14 cellular contexts compared by ENCODE assay signal in the genomic region with DNA sequence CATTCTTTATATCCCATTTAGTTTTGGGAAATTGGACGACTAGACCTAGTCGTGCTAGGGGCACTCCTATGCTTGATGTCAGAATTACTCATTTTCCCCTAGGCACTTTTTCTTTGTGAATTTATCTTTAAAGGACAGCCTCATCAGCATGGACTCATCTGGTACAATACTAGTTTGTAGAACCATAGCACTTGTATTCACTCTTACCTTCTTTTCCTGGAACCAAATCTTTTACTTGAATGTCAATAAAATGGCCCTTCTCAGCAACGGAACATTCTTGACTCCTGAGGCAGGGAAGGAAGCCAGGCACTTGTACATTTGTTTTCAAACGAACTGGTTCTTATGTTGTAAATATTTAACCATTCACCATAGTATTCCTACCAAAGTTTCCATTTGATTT.
DNase-seq lines count a peak whose midpoint lies in the region; ATAC-seq and TF ChIP-seq lines count a peak whose summit lies in the region.
"Had no signal": no experiment of that assay in that cellular context is flagged by ENCODE, and none has a peak within 500 bp of the region (broad histone marks: within the 10 kb centered on the region; RNA-seq: fewer than 3 reads in every experiment).

No MANE protein-coding gene starts in this region.

- H2AFZ ChIP-seq in trophoblast cell (ENCODE audit: insufficient read depth, low read length, poor library complexity) = no peak overlapping the region

- in situ Hi-C loops in SK-MEL-5 (cut with HindIII; ENCODE audit: low pct_unique_long_range_greater_than_20kb, low sequenced_read_pairs) (no loop called here), HAP-1 (cut with MboI; ENCODE audit: low sequenced_read_pairs) (no loop called here)

- H3K9me3 Mint-ChIP-seq in activated T-cell treated with anti-CD3 and anti-CD28 coated beads, Interleukin-2, amount 50 U/mL, for 4 hours = no peaks in the 10 kb centered on the region
- H3K9me3 Mint-ChIP-seq: effector memory CD8-positive, alpha-beta T cell had no signal

- no peaks in the 10 kb centered on the region for H3K4me1 Mint-ChIP-seq in activated T-cell treated with anti-CD3 and anti-CD28 coated beads, Interleukin-2, amount 50 U/mL, for 4 hours (ENCODE audit: low read depth)

- peak overlapping the region; percentile 63 for H2BK120ac ChIP-seq in trophoblast cell (ENCODE audit: insufficient read depth, low read length, poor library complexity)

- no peak overlapping the region for H4K12ac ChIP-seq in trophoblast cell (ENCODE audit: low read depth, low read length)

- TF ChIP-seq CTCF in foreskin keratinocyte (conservative IDR thresholded peaks at IDR 0.05) = no peak
- no peak for TF ChIP-seq CTCF in dorsolateral prefrontal cortex (IDR thresholded peaks at IDR 0.05 in 54 of 56, conservative IDR thresholded peaks at IDR 0.05 in 2 of 56; ENCODE audit: low read depth in 1 of 56, partially characterized antibody in 56 of 56)

- H3K23ac ChIP-seq in trophoblast cell (ENCODE audit: low read length) = no peak overlapping the region

- peak overlapping the region; percentile 3 for H2BK5ac ChIP-seq in trophoblast cell (ENCODE audit: low read depth, low read length, poor library complexity)

- peak; percentile 98 for ATAC-seq in foreskin keratinocyte
- ATAC-seq in activated T-cell treated with anti-CD3 and anti-CD28 coated beads, Interleukin-2, amount 50 U/mL, for 4 hours = no peak
- ATAC-seq: effector memory CD8-positive, alpha-beta T cell; HepG2; left lobe of liver had no signal

- H3K36me3 ChIP-seq in trophoblast cell (ENCODE audit: control insufficient read depth in 1 of 2, insufficient read depth in 2 of 2, low read length in 2 of 2) (no peaks in the 10 kb centered on the region), HAP-1 (replicated peaks) (no peaks in the 10 kb centered on the region)

- H2BK12ac ChIP-seq in trophoblast cell (ENCODE audit: low read length) = peak overlapping the region; percentile 5

- no peak overlapping the region for H3K9ac ChIP-seq in trophoblast cell (ENCODE audit: low read length)

- peaks cover 9% of the 10 kb centered on the region for H3K4me1 ChIP-seq in foreskin keratinocyte
- H3K4me1 ChIP-seq in trophoblast cell (ENCODE audit: control insufficient read depth in 1 of 2, insufficient read depth in 2 of 2, low read length in 2 of 2) = peaks cover 2 to 23% of the 10 kb centered on the region in 2 experiments
- H3K4me1 ChIP-seq in HAP-1 = peaks cover 26% of the 10 kb centered on the region

- no peaks in the 10 kb centered on the region for H3K79me2 ChIP-seq in trophoblast cell (ENCODE audit: control insufficient read depth, insufficient read depth, low read length, poor library complexity)

- no peak overlapping the region for H3K4ac ChIP-seq in trophoblast cell (ENCODE audit: low read depth, low read length)

- H3K14ac ChIP-seq in trophoblast cell (ENCODE audit: low read length) = peak overlapping the region; percentile 38

- intact Hi-C loops in dorsolateral prefrontal cortex (cut with DNase I) = no loop called here

- H3K4me2 ChIP-seq in trophoblast cell (ENCODE audit: low read length) = no peak overlapping the region

- H3K27me3 ChIP-seq in foreskin keratinocyte = no peaks in the 10 kb centered on the region
- H3K27me3 ChIP-seq in trophoblast cell (ENCODE audit: insufficient read depth, low read length) = no peaks in the 10 kb centered on the region
- H3K27me3 ChIP-seq in HAP-1 (ENCODE audit: low read depth) = no peaks in the 10 kb centered on the region
- H3K27me3 ChIP-seq in dorsolateral prefrontal cortex = peaks cover 0 to 7% (median 0%) of the 10 kb centered on the region in 45 donors

- no peak overlapping the region for H3K27ac ChIP-seq in foreskin keratinocyte
- peak overlapping the region; percentile 96 for H3K27ac ChIP-seq in trophoblast cell (ENCODE audit: low read depth, low read length)
- H3K27ac ChIP-seq in dorsolateral prefrontal cortex = peak overlapping the region in 1 of 59 donors; percentile 66

- H2AK5ac ChIP-seq in trophoblast cell (ENCODE audit: low read length) = no peak overlapping the region

- no peak overlapping the region for H3K18ac ChIP-seq in trophoblast cell (ENCODE audit: low read length)

- H4K91ac ChIP-seq in trophoblast cell (ENCODE audit: low read depth, low read length) = peak overlapping the region; percentile 8

- H3K27me3 Mint-ChIP-seq in activated T-cell treated with anti-CD3 and anti-CD28 coated beads, Interleukin-2, amount 50 U/mL, for 4 hours (ENCODE audit: low read depth) = peaks cover 24% of the 10 kb centered on the region

- H3K4me3 ChIP-seq in trophoblast cell (ENCODE audit: low read depth, low read length) = no peak overlapping the region
- H3K4me3 ChIP-seq in HAP-1 = no peak overlapping the region
- H3K4me3 ChIP-seq in dorsolateral prefrontal cortex = no peak overlapping the region

- H3K79me1 ChIP-seq in trophoblast cell (ENCODE audit: low read length) = peaks cover 16% of the 10 kb centered on the region

- DNase-seq in COLO829 (ENCODE audit: low spot score) (peak; percentile 66), SK-MEL-5 (ENCODE audit: low read depth, low spot score) (peak; percentile 9), foreskin keratinocyte (peak; percentile 74 to 88), trophoblast cell (peak; percentile 38 to 89), HAP-1 (ENCODE audit: low spot score in 2 of 2) (no peak), HuH-7.5 (ENCODE audit: low spot score) (no peak), dorsolateral prefrontal cortex (no peak)
- DNase-seq in activated T-cell treated with anti-CD3 and anti-CD28 coated beads, Interleukin-2, amount 50 U/mL, for 4 hours = no peak
- DNase-seq: activated CD4-positive, alpha-beta T cell treated with anti-CD3 and anti-CD28 coated beads for 4 hours; effector memory CD8-positive, alpha-beta T cell; head of caudate nucleus; substantia nigra had no signal

- H4K8ac ChIP-seq in trophoblast cell (ENCODE audit: low read depth, low read length) = no peak overlapping the region

- no peak overlapping the region for H3K4me3 Mint-ChIP-seq in activated T-cell treated with anti-CD3 and anti-CD28 coated beads, Interleukin-2, amount 50 U/mL, for 4 hours
- H3K4me3 Mint-ChIP-seq: effector memory CD8-positive, alpha-beta T cell had no signal

- no peaks in the 10 kb centered on the region for H3K36me3 Mint-ChIP-seq in activated T-cell treated with anti-CD3 and anti-CD28 coated beads, Interleukin-2, amount 50 U/mL, for 4 hours (ENCODE audit: insufficient read depth)

- H3K9me3 ChIP-seq in trophoblast cell (ENCODE audit: insufficient read depth, low read depth, low read length) (no peaks in the 10 kb centered on the region), HAP-1 (no peaks in the 10 kb centered on the region)

- no CpG with 5 or more reads among the region's 4 CpGs for WGBS in trophoblast cell (ENCODE audit: extremely low coverage, insufficient coverage, insufficient read length)

Comparison
In these comparisons a context has a peak if more than half of its experiments do, and no peak if none do; other contexts are left out.
1. DNase-seq: peak in COLO829 (single experiment), SK-MEL-5 (single experiment), foreskin keratinocyte (2 of 2) and trophoblast cell (2 of 2); none in HAP-1 (0 of 2), HuH-7.5 (single experiment), dorsolateral prefrontal cortex (0 of 10) and activated T-cell treated with anti-CD3 and anti-CD28 coated beads, Interleukin-2, amount 50 U/mL, for 4 hours (single experiment).